Comparison of ENCODE assay signal across 8 cellular contexts in genomic region chr9:129620669-129621295, GRCh38. TPM values are rescaled to one million over a fixed set of nuclear protein-coding genes. Genes with fewer than 3 reads are reported as not detected.
DNase-seq lines count a peak whose midpoint lies in the region; ATAC-seq and TF ChIP-seq lines count a peak whose summit lies in the region.

Gene C9orf50 (minus strand): TSS chr9:129621101. CDS start chr9:129620574, 527 bp downstream.

- peaks cover 5% of the 10 kb centered on the region for H3K4me1 ChIP-seq in ectodermal cell (ENCODE audit: control insufficient read depth, insufficient read depth, low read length)

- H3K27me3 Mint-ChIP-seq in neural crest cell (ENCODE audit: low read depth): peaks cover 6% of the 10 kb centered on the region

- peaks cover 3% of the 10 kb centered on the region for H3K9me3 Mint-ChIP-seq in neural crest cell

- no peak within 1 kb of the TSS for H3K27ac Mint-ChIP-seq in neural crest cell (ENCODE audit: unreplicated experiment)

- no peaks in the 10 kb centered on the region for H3K36me3 ChIP-seq in ectodermal cell (ENCODE audit: control insufficient read depth, insufficient read depth, low read length)

- no peak for ATAC-seq in GM21360 (IDR thresholded peaks at IDR 0.05; ENCODE audit: unreplicated experiment)
- no peak for ATAC-seq in HG03354 (IDR thresholded peaks at IDR 0.05; ENCODE audit: poor library complexity, severe bottlenecking, unreplicated experiment)

- no peaks in the 10 kb centered on the region for H3K27me3 ChIP-seq in AG04450 (ENCODE audit: control insufficient read depth, insufficient read depth, low read length)
- peaks cover 35% of the 10 kb centered on the region for H3K27me3 ChIP-seq in ectodermal cell (ENCODE audit: control insufficient read depth, insufficient read depth, low read length, poor library complexity, severe bottlenecking)

- H3K27ac ChIP-seq in AG04450 (ENCODE audit: low read depth, low read length) (no peak within 1 kb of the TSS), ectodermal cell (ENCODE audit: insufficient read depth, low read depth, low read length, poor library complexity, severe bottlenecking) (no peak within 1 kb of the TSS)

- peak within 1 kb of the TSS; percentile 74 for H3K4me3 Mint-ChIP-seq in neural crest cell

- 25 to 28% methylated on average over 21 of the region's 21 CpGs for WGBS in ectodermal cell, 2 experiments

- H3K4me3 ChIP-seq in AG04450 (ENCODE audit: low read depth, low read length) (peak within 1 kb of the TSS; percentile 59), ectodermal cell (ENCODE audit: insufficient read depth, low read depth, low read length) (peak within 1 kb of the TSS; percentile 23)

- H3K9me3 ChIP-seq in AG04450 (ENCODE audit: control insufficient read depth, insufficient read depth, low read length) (no peaks in the 10 kb centered on the region), ectodermal cell (ENCODE audit: control insufficient read depth, low read length) (no peaks in the 10 kb centered on the region)

- no peaks in the 10 kb centered on the region for H3K36me3 Mint-ChIP-seq in neural crest cell (ENCODE audit: low read depth)

- CTCF ChIA-PET in AG04450 (lab: Charles Lee): interaction anchor here (0.6 to 7.1 kb wide), 3 partner anchors 446 to 803 kb away, joined by 3 to 302 read pairs (median 7); no protein-coding TSS in a partner anchor
- CTCF ChIA-PET in GM10248 (lab: Yijun Ruan, JAX): interaction anchor here (0.8 to 10.3 kb wide), 7 partner anchors 7 to 485 kb away, joined by 3 to 308 read pairs (median 3); no protein-coding TSS in a partner anchor

- peaks cover 25% of the 10 kb centered on the region for H3K4me1 Mint-ChIP-seq in neural crest cell

- POLR2A ChIA-PET in AG04450 (lab: Yijun Ruan, JAX): interaction anchor here (0.6 to 3.2 kb wide), 4 partner anchors 132 to 596 kb away, joined by 3 to 12 read pairs (median 4); partner anchors contain the start of genes IER5L and PTGES
- POLR2A ChIA-PET in GM10248 (lab: Yijun Ruan, JAX): interaction anchor here (0.6 kb wide), 1 partner anchor 1642 kb away, joined by 4 read pairs; no protein-coding TSS in a partner anchor

- no peak for DNase-seq in AG04450 (ENCODE audit: low read depth, low spot score)
- DNase-seq in NCI-H1105 (lab: John Stamatoyannopoulos, UW): peak; percentile 49
- DNase-seq in neural crest cell (ENCODE audit: low read depth, low spot score): no peak
- no peak for DNase-seq in 8988T
- DNase-seq in GM10248 (ENCODE audit: extremely low spot score): no peak

- TF ChIP-seq CTCF in AG04450 (IDR thresholded peaks at IDR 0.05; ENCODE audit: low read depth, low read length) (no peak), neural crest cell (conservative IDR thresholded peaks at IDR 0.05) (no peak), GM10248 (IDR thresholded peaks at IDR 0.05; ENCODE audit: control extremely low read depth, extremely low read depth, low read depth, missing control alignments) (no peak)

RNA-seq across cellular contexts. Expression of gene C9orf50, which starts in this region (rescaled TPM):
- polyA plus RNA-seq in AG04450 (2011; rRNA removed): 0.26 and 0.30 TPM in 2 replicates
- polyA minus RNA-seq in AG04450 (2011; rRNA and poly(A)+ RNA removed): not detected in 2 replicates
- not detected for polyA plus RNA-seq in ectodermal cell (2013, experiment 1 of 4)
- not detected for polyA plus RNA-seq in ectodermal cell (2013, experiment 2 of 4)
- polyA plus RNA-seq in ectodermal cell (2013, experiment 3 of 4): not detected
- polyA plus RNA-seq in ectodermal cell (2013, experiment 4 of 4): not detected
- total RNA-seq in neural crest cell: 0.26 and 0.27 TPM in 2 replicates
